In genomic region chr1:164601399-164602141, GRCh38 we compare ENCODE assay signal across 12 cellular contexts. TPM values are rescaled to one million over a fixed set of nuclear protein-coding genes. Genes with fewer than 3 reads are reported as not detected.
DNase-seq lines count a peak whose midpoint lies in the region; ATAC-seq and TF ChIP-seq lines count a peak whose summit lies in the region.
"Had no signal": no experiment of that assay in that cellular context is flagged by ENCODE, and none has a peak within 500 bp of the region (broad histone marks: within the 10 kb centered on the region; RNA-seq: fewer than 3 reads in every experiment).

No MANE protein-coding gene starts in this region.

- H3K27ac Mint-ChIP-seq in CD8-positive, alpha-beta T cell = no peak overlapping the region
- H3K27ac Mint-ChIP-seq: activated CD4-positive, alpha-beta T cell treated with anti-CD3 and anti-CD28 coated beads, Interleukin-2, amount 10 ng/mL, durations not matched to agents 24 days and 14 days; activated naive CD8-positive, alpha-beta T cell treated with anti-CD3 and anti-CD28 coated beads, Interleukin-2, amount 10 ng/mL, durations not matched to agents 7 days and 5 days had no signal

- H2AK5ac ChIP-seq in mesendoderm (ENCODE audit: low read length) = peak overlapping the region; percentile 61

- H4K8ac ChIP-seq in mesendoderm (ENCODE audit: low read depth, low read length) = no peak overlapping the region

- H3K23ac ChIP-seq in mesendoderm (ENCODE audit: low read length) = no peak overlapping the region

- WGBS in mesendoderm (ENCODE audit: extremely low coverage, insufficient coverage, low lambda C conversion rate) = no CpG with 5 or more reads among the region's 5 CpGs
- WGBS in upper lobe of left lung, 2 donors = 47 to 58% methylated on average over 5 of the region's 5 CpGs

- DNase-seq in NCI-H524 (lab: John Stamatoyannopoulos, UW) = peak; percentile 20 to 66
- DNase-seq in NCI-H524 treated with DMSO at 0.1 percent for 48 hours (lab: John Stamatoyannopoulos, UW) = no peak
- DNase-seq in coronary artery (ENCODE audit: low spot score) = no peak
- DNase-seq in mesendoderm = peak; percentile 36
- no peak for DNase-seq in upper lobe of left lung
- DNase-seq in CD8-positive, alpha-beta T cell = no peak
- DNase-seq: activated CD4-positive, alpha-beta T cell treated with anti-CD3 and anti-CD28 coated beads, Interleukin-2, amount 10 ng/mL, durations not matched to agents 24 days and 14 days; activated naive CD8-positive, alpha-beta T cell treated with anti-CD3 and anti-CD28 coated beads, Interleukin-2, amount 10 ng/mL, durations not matched to agents 7 days and 5 days; NCI-H1436; testis had no signal

- H3K4ac ChIP-seq in mesendoderm (ENCODE audit: low read depth, low read length) = peak overlapping the region; percentile 21

- no peak overlapping the region for H2BK120ac ChIP-seq in mesendoderm (ENCODE audit: low read depth, low read length)

- H3K27me3 ChIP-seq in mesendoderm (ENCODE audit: insufficient read depth, low read length, poor library complexity) (no peaks in the 10 kb centered on the region), upper lobe of left lung (no peaks in the 10 kb centered on the region)
- H3K27me3 ChIP-seq in CD8-positive, alpha-beta T cell (ENCODE audit: insufficient read depth, low read length) = no peaks in the 10 kb centered on the region
- H3K27me3 ChIP-seq: testis had no signal

- H3K36me3 ChIP-seq in mesendoderm (ENCODE audit: control insufficient read depth, insufficient read depth, low read length) (no peaks in the 10 kb centered on the region), upper lobe of left lung (no peaks in the 10 kb centered on the region)
- no peaks in the 10 kb centered on the region for H3K36me3 ChIP-seq in CD8-positive, alpha-beta T cell (ENCODE audit: insufficient read depth, low read length)

- peak overlapping the region; percentile 38 to 65 for H3K27ac ChIP-seq in coronary artery
- H3K27ac ChIP-seq in mesendoderm (ENCODE audit: low read depth, low read length) = peak overlapping the region; percentile 81
- H3K27ac ChIP-seq in upper lobe of left lung = peak overlapping the region; percentile 62 to 73 (median 66)
- no peak overlapping the region for H3K27ac ChIP-seq in CD8-positive, alpha-beta T cell (ENCODE audit: low read depth, low read length)

- peak overlapping the region; percentile 37 for H2BK5ac ChIP-seq in mesendoderm (ENCODE audit: low read length)

- peak overlapping the region; percentile 40 for H3K56ac ChIP-seq in mesendoderm (ENCODE audit: low read length)

- no peaks in the 10 kb centered on the region for H3K36me3 Mint-ChIP-seq in CD8-positive, alpha-beta T cell
- H3K36me3 Mint-ChIP-seq: activated naive CD8-positive, alpha-beta T cell treated with anti-CD3 and anti-CD28 coated beads, Interleukin-2, amount 10 ng/mL, durations not matched to agents 7 days and 5 days had no signal

- ATAC-seq in upper lobe of left lung (ENCODE audit: low FRiP score in 2 of 2) (peak; percentile 18 to 54), GM18868 (IDR thresholded peaks at IDR 0.05; ENCODE audit: unreplicated experiment) (no peak), HG03378 (IDR thresholded peaks at IDR 0.05; ENCODE audit: unreplicated experiment) (no peak)
- ATAC-seq in CD8-positive, alpha-beta T cell = no peak

- H2BK15ac ChIP-seq in mesendoderm (replicated peaks; ENCODE audit: low read depth) = no peak overlapping the region

- no peak overlapping the region for H4K5ac ChIP-seq in mesendoderm (ENCODE audit: low read length)

- H3K18ac ChIP-seq in mesendoderm (ENCODE audit: low read length) = peak overlapping the region; percentile 81

- peaks cover 8% of the 10 kb centered on the region for H3K79me2 ChIP-seq in mesendoderm (ENCODE audit: control insufficient read depth, insufficient read depth, low read length)

- POLR2A ChIA-PET in CD8-positive, alpha-beta T cell (lab: Charles Lee) = no interaction called here

- TF ChIP-seq EP300 in upper lobe of left lung (IDR thresholded peaks at IDR 0.05) = no peak

- H3K4me3 Mint-ChIP-seq in CD8-positive, alpha-beta T cell = no peak overlapping the region
- H3K4me3 Mint-ChIP-seq: activated CD4-positive, alpha-beta T cell treated with anti-CD3 and anti-CD28 coated beads, Interleukin-2, amount 10 ng/mL, durations not matched to agents 24 days and 14 days; activated naive CD8-positive, alpha-beta T cell treated with anti-CD3 and anti-CD28 coated beads, Interleukin-2, amount 10 ng/mL, durations not matched to agents 7 days and 5 days had no signal

- no peaks in the 10 kb centered on the region for H3K4me1 Mint-ChIP-seq in CD8-positive, alpha-beta T cell (ENCODE audit: low read depth)
- H3K4me1 Mint-ChIP-seq: activated CD4-positive, alpha-beta T cell treated with anti-CD3 and anti-CD28 coated beads, Interleukin-2, amount 10 ng/mL, durations not matched to agents 24 days and 14 days; activated naive CD8-positive, alpha-beta T cell treated with anti-CD3 and anti-CD28 coated beads, Interleukin-2, amount 10 ng/mL, durations not matched to agents 7 days and 5 days had no signal

- no peak for TF ChIP-seq POLR2A in upper lobe of left lung (IDR thresholded peaks at IDR 0.05)

- TF ChIP-seq CTCF in coronary artery (IDR thresholded peaks at IDR 0.05) (no peak), upper lobe of left lung (IDR thresholded peaks at IDR 0.05) (no peak)
- TF ChIP-seq CTCF in CD8-positive, alpha-beta T cell (IDR thresholded peaks at IDR 0.05) = no peak

- H3K9me3 ChIP-seq in upper lobe of left lung = no peaks in the 10 kb centered on the region
- no peaks in the 10 kb centered on the region for H3K9me3 ChIP-seq in CD8-positive, alpha-beta T cell (ENCODE audit: low read length)
- H3K9me3 ChIP-seq: testis had no signal

- H3K4me3 ChIP-seq in coronary artery (peak overlapping the region; percentile 36), mesendoderm (ENCODE audit: low read length) (no peak overlapping the region), upper lobe of left lung (peak overlapping the region in 2 of 4 donors; percentile 2 to 16)
- no peak overlapping the region for H3K4me3 ChIP-seq in CD8-positive, alpha-beta T cell (ENCODE audit: low read depth, low read length)
- H3K4me3 ChIP-seq: testis had no signal

- intact Hi-C loops in CD8-positive, alpha-beta T cell (cut with DNase I, micrococcal nuclease) = no loop called here

- H3K27me3 Mint-ChIP-seq in CD8-positive, alpha-beta T cell (ENCODE audit: low read depth) = no peaks in the 10 kb centered on the region
- H3K27me3 Mint-ChIP-seq: activated CD4-positive, alpha-beta T cell treated with anti-CD3 and anti-CD28 coated beads, Interleukin-2, amount 10 ng/mL, durations not matched to agents 24 days and 14 days had no signal

- peaks cover 14% of the 10 kb centered on the region for H3K4me1 ChIP-seq in mesendoderm (ENCODE audit: control insufficient read depth, low read depth, low read length)
- peaks cover 17 to 30% (median 24%) of the 10 kb centered on the region in 4 donors for H3K4me1 ChIP-seq in upper lobe of left lung
- no peaks in the 10 kb centered on the region for H3K4me1 ChIP-seq in CD8-positive, alpha-beta T cell (ENCODE audit: insufficient read depth, low read length)

- CTCF ChIA-PET in CD8-positive, alpha-beta T cell (lab: Charles Lee) = no interaction called here

- H3K4me2 ChIP-seq in mesendoderm (ENCODE audit: low read length) = peak overlapping the region; percentile 2

- no peaks in the 10 kb centered on the region for H3K9me3 Mint-ChIP-seq in CD8-positive, alpha-beta T cell
- H3K9me3 Mint-ChIP-seq: activated CD4-positive, alpha-beta T cell treated with anti-CD3 and anti-CD28 coated beads, Interleukin-2, amount 10 ng/mL, durations not matched to agents 24 days and 14 days; activated naive CD8-positive, alpha-beta T cell treated with anti-CD3 and anti-CD28 coated beads, Interleukin-2, amount 10 ng/mL, durations not matched to agents 7 days and 5 days had no signal

- peak overlapping the region; percentile 9 for H3K9ac ChIP-seq in mesendoderm (ENCODE audit: low read length)

- peaks cover 2% of the 10 kb centered on the region for H3K79me1 ChIP-seq in mesendoderm (ENCODE audit: low read length)

RNA-seq across cellular contexts. Expression of gene PBX1, which starts 42.6 kb away (rescaled TPM):
- 43.0 TPM for polyA plus RNA-seq in mesendoderm (2013, experiment 1 of 2)
- 42.7 TPM for polyA plus RNA-seq in mesendoderm (2013, experiment 2 of 2)
- total RNA-seq in upper lobe of left lung = 10 to 100 TPM; 17.8 to 59.6 (median 38.3) TPM
- total RNA-seq in CD8-positive, alpha-beta T cell = under 1 TPM; 0.25 to 0.30 TPM
- total RNA-seq: activated CD4-positive, alpha-beta T cell treated with anti-CD3 and anti-CD28 coated beads, Interleukin-2, amount 10 ng/mL, durations not matched to agents 24 days and 14 days had no signal

Comparison
In these comparisons a context has a peak if more than half of its experiments do, and no peak if none do; other contexts are left out.
1. DNase-seq: peak in NCI-H524 (2 of 2) and mesendoderm (single experiment); none in NCI-H524 treated with DMSO at 0.1 percent for 48 hours (single experiment), coronary artery (single experiment), upper lobe of left lung (0 of 2) and CD8-positive, alpha-beta T cell (0 of 7).
2. ATAC-seq: peak in upper lobe of left lung (2 of 2); none in CD8-positive, alpha-beta T cell (single experiment), GM18868 (single experiment) and HG03378 (single experiment).
3. RNA of gene PBX1, which starts 42.6 kb away (total RNA-seq): 17.8 to 59.6 TPM in upper lobe of left lung; 0.25 to 0.30 TPM in CD8-positive, alpha-beta T cell; every median in the first group is over 10 times any median in the second.